ENCODE assay signal across 12 cellular contexts in the genomic region with DNA sequence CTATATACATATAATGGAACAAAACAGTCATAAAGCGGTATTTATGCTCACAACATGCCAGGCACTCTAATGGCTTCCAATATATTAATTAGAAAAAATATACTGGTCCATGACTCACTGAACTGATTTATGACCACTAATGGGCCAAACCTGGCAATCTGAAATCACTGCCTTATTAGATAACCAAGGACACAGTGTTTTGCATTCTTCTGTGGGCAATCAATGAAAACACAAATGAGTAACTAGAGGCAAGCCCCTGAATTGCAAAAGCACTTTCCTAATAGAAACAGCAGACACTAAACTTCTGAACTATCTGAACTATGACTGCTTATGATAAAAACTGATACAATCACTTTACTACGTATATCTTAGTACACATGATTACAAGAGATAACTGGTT. TPM values are rescaled to one million over a fixed set of nuclear protein-coding genes. Genes with fewer than 3 reads are reported as not detected.
DNase-seq lines count a peak whose midpoint lies in the region; ATAC-seq and TF ChIP-seq lines count a peak whose summit lies in the region.
"Had no signal": no experiment of that assay in that cellular context is flagged by ENCODE, and none has a peak within 500 bp of the region (broad histone marks: within the 10 kb centered on the region; RNA-seq: fewer than 3 reads in every experiment).

No MANE protein-coding gene starts in this region.

- H3K9me2 ChIP-seq in OCI-LY7 (ENCODE audit: insufficient read depth, low read length), result no peaks in the 10 kb centered on the region

- peaks cover 5% of the 10 kb centered on the region for H3K36me3 Mint-ChIP-seq in neural crest cell (ENCODE audit: low read depth)
- no peaks in the 10 kb centered on the region for H3K36me3 Mint-ChIP-seq in neural progenitor cell

- H2AFZ ChIP-seq in OCI-LY7 (ENCODE audit: low read length), result no peak overlapping the region
- no peak overlapping the region for H2AFZ ChIP-seq in neural progenitor cell (replicated peaks)

- H3K27ac ChIP-seq in OCI-LY7 (ENCODE audit: low read depth, low read length, poor library complexity, severe bottlenecking) (no peak overlapping the region), neural progenitor cell (no peak overlapping the region)

- CTCF ChIA-PET in OCI-LY7 (lab: Charles Lee; ENCODE audit: unreplicated experiment), result no interaction called here

- H3F3A ChIP-seq in neural progenitor cell (ENCODE audit: low read depth), result peaks cover 7% of the 10 kb centered on the region

- H3K27me3 Mint-ChIP-seq in neural crest cell (ENCODE audit: low read depth) (peaks cover 9% of the 10 kb centered on the region), neural progenitor cell (ENCODE audit: insufficient read depth, low read depth) (peaks cover 6% of the 10 kb centered on the region)
- H3K27me3 Mint-ChIP-seq: activated CD8-positive, alpha-beta T cell treated with anti-CD3 and anti-CD28 coated beads for 36 hours; activated naive CD8-positive, alpha-beta T cell treated with anti-CD3 and anti-CD28 coated beads, Interleukin-2, amount 10 ng/mL, durations not matched to agents 7 days and 5 days had no signal

- peak overlapping the region; percentile 84 for H3K4me2 ChIP-seq in OCI-LY7 (ENCODE audit: low read length)
- H3K4me2 ChIP-seq in neural progenitor cell, result no peak overlapping the region

- 0 out of 2 replicates have a peak, but pooled peaks have one; percentile 19 for TF ChIP-seq CTCF in OCI-LY7 (conservative IDR thresholded peaks at IDR 0.05; ENCODE audit: low read length)
- TF ChIP-seq CTCF in neural crest cell (conservative IDR thresholded peaks at IDR 0.05), result no peak
- TF ChIP-seq CTCF in neural progenitor cell (IDR thresholded peaks at IDR 0.05), result no peak

- no peak overlapping the region for H3K27ac Mint-ChIP-seq in neural crest cell (ENCODE audit: unreplicated experiment)
- H3K27ac Mint-ChIP-seq in neural progenitor cell, result no peak overlapping the region
- H3K27ac Mint-ChIP-seq: activated CD8-positive, alpha-beta T cell treated with anti-CD3 and anti-CD28 coated beads for 36 hours; activated naive CD8-positive, alpha-beta T cell treated with anti-CD3 and anti-CD28 coated beads, Interleukin-2, amount 10 ng/mL, durations not matched to agents 7 days and 5 days had no signal

- H3K4me3 Mint-ChIP-seq in neural crest cell (peak overlapping the region; percentile 56), neural progenitor cell (no peak overlapping the region)
- H3K4me3 Mint-ChIP-seq: activated CD8-positive, alpha-beta T cell treated with anti-CD3 and anti-CD28 coated beads for 36 hours; activated naive CD8-positive, alpha-beta T cell treated with anti-CD3 and anti-CD28 coated beads, Interleukin-2, amount 10 ng/mL, durations not matched to agents 7 days and 5 days had no signal

- no peak overlapping the region for H3K4me3 ChIP-seq in OCI-LY7 (ENCODE audit: low read depth, low read length, poor library complexity, severe bottlenecking)
- peak overlapping the region; percentile 99 for H3K4me3 ChIP-seq in endocrine pancreas (ENCODE audit: control insufficient read depth, insufficient read depth, low read length)
- no peak overlapping the region for H3K4me3 ChIP-seq in neural progenitor cell

- no peaks in the 10 kb centered on the region for H4K20me1 ChIP-seq in OCI-LY7 (ENCODE audit: insufficient read depth, low read length)
- peaks cover 13% of the 10 kb centered on the region for H4K20me1 ChIP-seq in neural progenitor cell (ENCODE audit: low read depth)

- H3K4me1 Mint-ChIP-seq in neural crest cell, result peaks cover 21% of the 10 kb centered on the region
- peaks cover 10% of the 10 kb centered on the region for H3K4me1 Mint-ChIP-seq in neural progenitor cell

- H3K9ac ChIP-seq in endocrine pancreas (ENCODE audit: control insufficient read depth, insufficient read depth, low read length) (no peak overlapping the region), neural progenitor cell (no peak overlapping the region)

- POLR2A ChIA-PET in OCI-LY7 (lab: Charles Lee), result no interaction called here

- peaks cover 6% of the 10 kb centered on the region for H3K36me3 ChIP-seq in OCI-LY7 (ENCODE audit: insufficient read depth, low read length)
- no peaks in the 10 kb centered on the region for H3K36me3 ChIP-seq in endocrine pancreas (ENCODE audit: control insufficient read depth, insufficient read depth, low read length)
- H3K36me3 ChIP-seq in neural progenitor cell, result no peaks in the 10 kb centered on the region

- intact Hi-C loops in OCI-LY7 (cut with micrococcal nuclease; ENCODE audit: unreplicated experiment), result no loop called here

- H3K4me1 ChIP-seq in OCI-LY7 (ENCODE audit: insufficient read depth, low read length, poor library complexity, severe bottlenecking), result peaks cover 64% of the 10 kb centered on the region
- peaks cover 39% of the 10 kb centered on the region for H3K4me1 ChIP-seq in endocrine pancreas (ENCODE audit: control insufficient read depth, insufficient read depth, low read length)
- peaks cover 7% of the 10 kb centered on the region for H3K4me1 ChIP-seq in neural progenitor cell

- H3K9me3 ChIP-seq in OCI-LY7 (ENCODE audit: low read length) (no peaks in the 10 kb centered on the region), endocrine pancreas (ENCODE audit: control insufficient read depth, low read length) (no peaks in the 10 kb centered on the region), neural progenitor cell (ENCODE audit: low read depth) (no peaks in the 10 kb centered on the region)

- H3K79me2 ChIP-seq in OCI-LY7 (ENCODE audit: insufficient read depth, low read depth, low read length) (peaks cover 55% of the 10 kb centered on the region), neural progenitor cell (ENCODE audit: low read depth) (peaks cover 31% of the 10 kb centered on the region)

- H3K27me3 ChIP-seq in endocrine pancreas (ENCODE audit: control insufficient read depth, insufficient read depth, low read length) (no peaks in the 10 kb centered on the region), neural progenitor cell (peaks cover 11% of the 10 kb centered on the region)

- no peaks in the 10 kb centered on the region for H3K9me3 Mint-ChIP-seq in neural crest cell
- H3K9me3 Mint-ChIP-seq in neural progenitor cell, result peaks cover 4% of the 10 kb centered on the region

- no TSS peak for BruUV-seq in OCI-LY7 (replicated peaks; lab: Mats Ljungman, UMichigan)

- no peak for ATAC-seq in GM18502 (IDR thresholded peaks at IDR 0.05; ENCODE audit: poor library complexity, unreplicated experiment)
- ATAC-seq: activated CD8-positive, alpha-beta T cell treated with anti-CD3 and anti-CD28 coated beads for 36 hours had no signal

- DNase-seq in GM03348 (ENCODE audit: low spot score) (peak; percentile 41), OCI-LY7 (ENCODE audit: low spot score) (no peak), neural crest cell (ENCODE audit: low read depth, low spot score) (no peak), neural progenitor cell (ENCODE audit: low spot score) (no peak), NCI-H1092 treated with DMSO at 0.1 percent for 48 hours (lab: John Stamatoyannopoulos, UW) (no peak), mesenteric fat pad (ENCODE audit: low spot score) (no peak)
- DNase-seq: activated CD8-positive, alpha-beta T cell treated with anti-CD3 and anti-CD28 coated beads for 36 hours; activated naive CD8-positive, alpha-beta T cell treated with anti-CD3 and anti-CD28 coated beads, Interleukin-2, amount 10 ng/mL, durations not matched to agents 7 days and 5 days; NCI-H2081 treated with DMSO at 0.1 percent for 48 hours; T-helper 9 cell had no signal

RNA-seq across cellular contexts. Expression of gene GCLM, which starts 3.5 kb away (rescaled TPM):
- total RNA-seq in OCI-LY7 (2014; rRNA removed; shearing (Covaris generic)), result 7.0 and 10.7 TPM in 2 replicates
- 24.0 and 24.8 TPM in 2 replicates for total RNA-seq in OCI-LY7 (2022)
- 12.8 and 13.0 TPM in 2 replicates for total RNA-seq in neural crest cell
- 3.7 and 4.8 TPM in 2 replicates for total RNA-seq in neural progenitor cell (ENCODE audit: low replicate concordance)
- 81.9 TPM for total RNA-seq in mesenteric fat pad

RNA-seq across cellular contexts. Expression of gene DNTTIP2, which starts 26.7 kb away (rescaled TPM):
- 39.7 and 47.4 TPM in 2 replicates for total RNA-seq in OCI-LY7 (2014; rRNA removed; shearing (Covaris generic))
- total RNA-seq in OCI-LY7 (2022), result 55.4 and 67.6 TPM in 2 replicates
- 65.0 and 67.7 TPM in 2 replicates for total RNA-seq in neural crest cell
- 36.1 and 62.5 TPM in 2 replicates for total RNA-seq in neural progenitor cell (ENCODE audit: low replicate concordance)
- 58.3 TPM for total RNA-seq in mesenteric fat pad
